8 cellular contexts compared by ENCODE assay signal in the genomic region with DNA sequence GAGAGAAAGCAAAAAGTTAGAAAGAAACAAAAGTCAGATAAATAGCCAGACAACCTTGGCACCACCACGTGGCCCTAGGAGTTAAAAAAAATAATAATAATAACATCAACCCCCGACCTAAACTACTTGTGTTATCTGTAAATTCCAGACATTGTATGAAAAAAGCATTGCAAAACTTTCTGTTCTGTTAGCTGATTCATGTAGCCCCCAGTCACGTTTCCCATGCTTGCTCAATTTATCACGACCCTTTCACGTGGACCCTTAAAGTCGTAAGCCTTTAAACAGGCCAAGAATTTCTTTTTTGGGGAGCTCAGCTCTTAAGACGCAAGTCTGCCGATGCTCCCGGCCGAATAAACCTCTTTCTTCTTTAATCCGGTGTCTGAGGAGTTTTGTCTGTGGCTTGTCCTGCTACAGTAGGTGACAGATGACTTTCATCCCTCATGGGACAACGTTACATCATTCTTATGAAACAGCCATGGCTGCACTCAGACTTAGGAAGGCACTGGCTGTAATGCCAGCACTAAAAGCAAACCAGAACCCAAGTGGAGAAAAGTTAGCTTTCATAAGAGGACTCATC. TPM values are rescaled to one million over a fixed set of nuclear protein-coding genes. Genes with fewer than 3 reads are reported as not detected.
A peak's percentile ranks its signal among the peaks of the same experiment; 100 is the strongest.
DNase-seq lines count a peak whose midpoint lies in the region; ATAC-seq and TF ChIP-seq lines count a peak whose summit lies in the region.

No MANE protein-coding gene starts in this region.

- H3K27ac ChIP-seq in parathyroid adenoma = peak overlapping the region; percentile 92

- no peak for DNase-seq in Caco-2
- peak; percentile 23 for DNase-seq in fibroblast of the conjunctiva (ENCODE audit: low read depth)
- no peak for DNase-seq in NCI-H524 treated with DMSO at 0.1 percent for 48 hours (lab: John Stamatoyannopoulos, UW)
- no peak for DNase-seq in HPDE6-E6E7 (ENCODE audit: extremely low spot score)

- peak overlapping the region; percentile 91 for H2AFZ ChIP-seq in parathyroid adenoma

- ATAC-seq in GM21360 (IDR thresholded peaks at IDR 0.05; ENCODE audit: unreplicated experiment) (peak; percentile 21), HG03565 (IDR thresholded peaks at IDR 0.05; ENCODE audit: unreplicated experiment) (peak; percentile 24)

- H3K27me3 ChIP-seq in Caco-2 (replicated peaks; ENCODE audit: control insufficient read depth, insufficient read depth, low read length) (no peaks in the 10 kb centered on the region), parathyroid adenoma (ENCODE audit: control insufficient read depth, insufficient read depth, low read length) (no peaks in the 10 kb centered on the region)

- BruUV-seq in Caco-2 (replicated peaks; lab: Mats Ljungman, UMichigan) = TSS peak; percentile 84

- H3K9me3 Mint-ChIP-seq in Caco-2 (ENCODE audit: unreplicated experiment) = no peaks in the 10 kb centered on the region

- POLR2A ChIA-PET in Caco-2 (lab: Charles Lee) = interaction anchor here (1.4 kb wide), 1 partner anchor 11 kb away, joined by 7 read pairs; no protein-coding TSS in a partner anchor

- no peaks in the 10 kb centered on the region for H3K36me3 ChIP-seq in Caco-2 (ENCODE audit: control insufficient read depth, insufficient read depth, low read length)
- H3K36me3 ChIP-seq in parathyroid adenoma (ENCODE audit: control insufficient read depth, insufficient read depth, low read length) = no peaks in the 10 kb centered on the region

- TF ChIP-seq CTCF in Caco-2 (IDR thresholded peaks at IDR 0.05; ENCODE audit: insufficient read depth in 1 of 2, low read depth in 1 of 2, low read length in 1 of 2, severe bottlenecking in 1 of 2, unreplicated experiment in 1 of 2) = no peak
- no peak for TF ChIP-seq CTCF in WI38 (IDR thresholded peaks at IDR 0.05; ENCODE audit: low read depth, low read length)
- TF ChIP-seq CTCF in parathyroid adenoma (IDR thresholded peaks at IDR 0.05) = no peak

- H3K36me3 Mint-ChIP-seq in Caco-2 (ENCODE audit: insufficient read depth, unreplicated experiment) = peaks cover 17% of the 10 kb centered on the region

- no peaks in the 10 kb centered on the region for H3K27me3 Mint-ChIP-seq in Caco-2 (ENCODE audit: insufficient read depth, unreplicated experiment)

- H3K79me2 ChIP-seq in parathyroid adenoma = peaks cover 18% of the 10 kb centered on the region

- peaks cover 35% of the 10 kb centered on the region for H3K4me1 Mint-ChIP-seq in Caco-2 (ENCODE audit: low read depth, unreplicated experiment)

- H3K27ac Mint-ChIP-seq in Caco-2 (ENCODE audit: unreplicated experiment) = peak overlapping the region; percentile 98

- intact Hi-C loops in Caco-2 (cut with micrococcal nuclease; ENCODE audit: unreplicated experiment) = loop anchor here (1.0 kb wide), 1 partner anchor 12 kb away; no protein-coding TSS in a partner anchor

- H3K4me1 ChIP-seq in Caco-2 (peaks cover 7% of the 10 kb centered on the region; the same call in 1 of the 2 replicates), parathyroid adenoma (peaks cover 4% of the 10 kb centered on the region)

- H3K4me3 Mint-ChIP-seq in Caco-2 (ENCODE audit: unreplicated experiment) = peak overlapping the region; percentile 84

- H3K9ac ChIP-seq in parathyroid adenoma = peak overlapping the region; percentile 37

- H3K4me3 ChIP-seq in Caco-2 (ENCODE audit: low read depth, low read length) (peak overlapping the region; percentile 96), WI38 (ENCODE audit: low read depth, low read length) (peak overlapping the region; percentile 96), parathyroid adenoma (ENCODE audit: low read depth, low read length) (peak overlapping the region; percentile 99)

- CTCF ChIA-PET in Caco-2 (lab: Charles Lee) = interaction anchor here (1.4 kb wide), 1 partner anchor 11 kb away, joined by 3 read pairs; no protein-coding TSS in a partner anchor

- H3K9me3 ChIP-seq in Caco-2 (no peaks in the 10 kb centered on the region), parathyroid adenoma (ENCODE audit: control insufficient read depth, low read length) (no peaks in the 10 kb centered on the region)

- H3K4me2 ChIP-seq in parathyroid adenoma (ENCODE audit: low read length) = peak overlapping the region; percentile 99

RNA-seq across cellular contexts. Expression of a gene that starts 0.5 kb away (rescaled TPM):
- total RNA-seq in Caco-2 (2022) = 11.5 and 14.1 TPM in 2 replicates

RNA-seq across cellular contexts. Expression of a gene that starts 0.6 kb away (rescaled TPM):
- total RNA-seq in Caco-2 (2022) = 22.3 and 23.4 TPM in 2 replicates
